Comparison of ENCODE assay signal across 7 cellular contexts in the genomic region with DNA sequence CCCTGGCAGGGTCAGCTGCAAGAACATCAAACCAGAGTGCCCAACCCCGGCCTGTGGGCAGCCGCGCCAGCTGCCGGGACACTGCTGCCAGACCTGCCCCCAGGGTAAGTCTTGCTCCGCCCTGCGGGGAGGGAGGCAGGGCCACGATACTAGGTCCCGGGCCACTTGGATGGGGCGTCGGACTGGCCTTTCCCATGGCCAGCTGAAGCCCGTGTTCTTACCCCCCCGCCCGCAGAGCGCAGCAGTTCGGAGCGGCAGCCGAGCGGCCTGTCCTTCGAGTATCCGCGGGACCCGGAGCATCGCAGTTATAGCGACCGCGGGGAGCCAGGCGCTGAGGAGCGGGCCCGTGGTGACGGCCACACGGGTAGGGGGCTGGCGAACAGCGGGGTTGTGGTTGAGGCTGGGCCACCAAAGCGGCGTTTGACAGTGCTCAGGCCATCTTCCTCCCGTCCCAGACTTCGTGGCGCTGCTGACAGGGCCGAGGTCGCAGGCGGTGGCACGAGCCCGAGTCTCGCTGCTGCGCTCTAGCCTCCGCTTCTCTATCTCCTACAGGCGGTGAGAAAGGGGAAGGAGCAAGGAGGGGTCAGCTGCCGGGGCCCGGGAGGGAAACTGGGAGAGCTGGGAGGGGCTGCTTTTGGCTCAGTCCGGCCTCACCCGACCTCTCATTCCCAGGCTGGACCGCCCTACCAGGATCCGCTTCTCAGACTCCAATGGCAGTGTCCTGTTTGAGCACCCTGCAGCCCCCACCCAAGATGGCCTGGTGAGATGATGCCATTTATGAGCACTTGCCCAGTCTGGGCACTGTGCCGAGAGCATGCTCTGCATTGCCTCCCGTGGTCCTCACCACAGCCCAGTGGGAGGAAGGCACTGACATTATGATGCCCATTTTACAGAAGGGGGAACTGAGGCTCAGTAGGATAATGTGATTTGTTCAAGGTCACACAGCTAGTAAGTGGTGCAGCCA. TPM values are rescaled to one million over a fixed set of nuclear protein-coding genes. Genes with fewer than 3 reads are reported as not detected.
DNase-seq lines count a peak whose midpoint lies in the region; ATAC-seq and TF ChIP-seq lines count a peak whose summit lies in the region.
"Had no signal": no experiment of that assay in that cellular context is flagged by ENCODE, and none has a peak within 500 bp of the region (broad histone marks: within the 10 kb centered on the region; RNA-seq: fewer than 3 reads in every experiment).

No MANE protein-coding gene starts in this region.

- intact Hi-C loops in adrenal gland (cut with DNase I): no loop called here

- peaks cover 10% of the 10 kb centered on the region for H3K4me1 ChIP-seq in CD8-positive, alpha-beta memory T cell (ENCODE audit: insufficient read depth, low read length)
- H3K4me1 ChIP-seq in adrenal gland (replicated peaks in 1 of 2) (peaks cover 8 to 27% of the 10 kb centered on the region in 2 donors), mucosa of rectum (ENCODE audit: control insufficient read depth in 2 of 2, insufficient read depth in 2 of 2, low read length in 2 of 2) (peaks cover 8 to 10% of the 10 kb centered on the region in 2 donors)

- H3K9me3 Mint-ChIP-seq in CD8-positive, alpha-beta memory T cell: no peaks in the 10 kb centered on the region

- H3K9me3 ChIP-seq in CD8-positive, alpha-beta memory T cell (ENCODE audit: low read length): no peaks in the 10 kb centered on the region
- no peaks in the 10 kb centered on the region for H3K9me3 ChIP-seq in adrenal gland (replicated peaks in 1 of 3)
- no peaks in the 10 kb centered on the region for H3K9me3 ChIP-seq in mucosa of rectum (ENCODE audit: control insufficient read depth in 2 of 2, low read length in 2 of 2)

- no peak for ATAC-seq in GM21381 (IDR thresholded peaks at IDR 0.05; ENCODE audit: unreplicated experiment)

- H3K27me3 Mint-ChIP-seq in CD8-positive, alpha-beta memory T cell: peaks cover 43 to 75% of the 10 kb centered on the region in 2 donors

- WGBS in adrenal gland, 4 donors: 29 to 52% (median 40%) methylated on average over 12 to 55 of the region's 55 CpGs

- peak overlapping the region; percentile 72 to 82 (median 76) for H3K4me3 Mint-ChIP-seq in CD8-positive, alpha-beta memory T cell

- TF ChIP-seq POLR2A in adrenal gland (IDR thresholded peaks at IDR 0.05): no peak

- H3K4me3 ChIP-seq in CD8-positive, alpha-beta memory T cell (ENCODE audit: low read length): no peak overlapping the region
- H3K4me3 ChIP-seq in adrenal gland (peak overlapping the region in 1 of 4 donors; percentile 87), mucosa of rectum (ENCODE audit: low read length in 2 of 2) (peak overlapping the region; percentile 45 to 58)

- H3K9ac ChIP-seq in mucosa of rectum (ENCODE audit: low read depth in 1 of 2, low read length in 2 of 2): no peak overlapping the region

- H3K27ac Mint-ChIP-seq in CD8-positive, alpha-beta memory T cell: no peak overlapping the region

- peaks cover 5 to 21% (median 9%) of the 10 kb centered on the region in 3 donors for H3K4me1 Mint-ChIP-seq in CD8-positive, alpha-beta memory T cell

- CTCF ChIA-PET in CD8-positive, alpha-beta memory T cell (lab: Charles Lee): interaction anchor here (1.2 to 1.5 kb wide), 2 partner anchors 10 to 18 kb away, joined by 5 read pairs; no protein-coding TSS in a partner anchor

- no peak for DNase-seq in CD8-positive, alpha-beta memory T cell
- DNase-seq in adrenal gland: peak in 5 of 7 donors; percentile 37 to 63 (median 59)
- no peak for DNase-seq in cortex of kidney (lab: John Stamatoyannopoulos, UW)
- DNase-seq in GOT3 (lab: John Stamatoyannopoulos, UW): no peak
- DNase-seq: DND-41 had no signal

- H3K27me3 ChIP-seq in CD8-positive, alpha-beta memory T cell (ENCODE audit: insufficient read depth, low read length, poor library complexity, severe bottlenecking): peaks cover 33% of the 10 kb centered on the region
- H3K27me3 ChIP-seq in adrenal gland (peaks cover 8% of the 10 kb centered on the region), mucosa of rectum (ENCODE audit: control insufficient read depth in 2 of 2, insufficient read depth in 2 of 2, low read length in 2 of 2) (peaks cover 33 to 43% of the 10 kb centered on the region in 2 donors)

- peaks cover 0 to 2% (median 0%) of the 10 kb centered on the region in 3 donors for H3K36me3 Mint-ChIP-seq in CD8-positive, alpha-beta memory T cell

- no peak overlapping the region for H3K27ac ChIP-seq in CD8-positive, alpha-beta memory T cell (ENCODE audit: low read depth, low read length)
- H3K27ac ChIP-seq in adrenal gland (peak overlapping the region in 1 of 5 donors; percentile 88), mucosa of rectum (ENCODE audit: low read depth in 2 of 2, low read length in 2 of 2) (no peak overlapping the region)

- POLR2A ChIA-PET in CD8-positive, alpha-beta memory T cell (lab: Charles Lee): no interaction called here

- no peaks in the 10 kb centered on the region for H3K36me3 ChIP-seq in CD8-positive, alpha-beta memory T cell (ENCODE audit: insufficient read depth, low read length)
- no peaks in the 10 kb centered on the region for H3K36me3 ChIP-seq in adrenal gland (replicated peaks in 1 of 2)
- no peaks in the 10 kb centered on the region for H3K36me3 ChIP-seq in mucosa of rectum (ENCODE audit: control insufficient read depth in 2 of 2, insufficient read depth in 2 of 2, low read length in 2 of 2)

- no peak for TF ChIP-seq CTCF in adrenal gland (IDR thresholded peaks at IDR 0.05)

RNA-seq across cellular contexts. Expression of gene CHRD, which starts 1.7 kb away (rescaled TPM):
- under 1 TPM in 1 of 2 experiments, not detected in 1; 0.04 TPM for total RNA-seq in CD8-positive, alpha-beta memory T cell
- not detected for polyA plus RNA-seq in CD8-positive, alpha-beta memory T cell
- total RNA-seq in adrenal gland: 100 to 1,000 TPM in 1 of 8 donors, 10 to 100 TPM in 6, 1 to 10 TPM in 1; 4.8 to 101 (median 23.7) TPM
- 10 to 100 TPM in 2 of 3 donors, 1 to 10 TPM in 1; 1.9 to 51.0 (median 41.2) TPM for polyA plus RNA-seq in adrenal gland

RNA-seq across cellular contexts. Expression of gene THPO, which starts 3.5 kb away (rescaled TPM):
- not detected for total RNA-seq in CD8-positive, alpha-beta memory T cell
- not detected for polyA plus RNA-seq in CD8-positive, alpha-beta memory T cell
- 1 to 10 TPM in 3 of 8 donors, under 1 TPM in 2, not detected in 3; 0.60 to 5.3 (median 2.5) TPM for total RNA-seq in adrenal gland
- polyA plus RNA-seq in adrenal gland: 1 to 10 TPM in 2 of 3 donors, under 1 TPM in 1; 0.82 to 4.4 (median 2.2) TPM

RNA-seq across cellular contexts. Expression of gene POLR2H, which starts 20.0 kb away (rescaled TPM):
- total RNA-seq in CD8-positive, alpha-beta memory T cell: 100 to 1,000 TPM; 147 TPM
- 52.1 TPM for polyA plus RNA-seq in CD8-positive, alpha-beta memory T cell
- total RNA-seq in adrenal gland: 100 to 1,000 TPM in 1 of 8 donors, 10 to 100 TPM in 7; 63.1 to 101 (median 71.1) TPM
- polyA plus RNA-seq in adrenal gland: 100 to 1,000 TPM in 2 of 3 donors, 10 to 100 TPM in 1; 87.7 to 199 (median 194) TPM

RNA-seq across cellular contexts. Expression of gene CLCN2, which starts 20.1 kb away (rescaled TPM):
- total RNA-seq in CD8-positive, alpha-beta memory T cell: 1 to 10 TPM; 6.3 to 7.3 TPM
- 0.54 TPM for polyA plus RNA-seq in CD8-positive, alpha-beta memory T cell
- total RNA-seq in adrenal gland: 10 to 100 TPM in 5 of 8 donors, 1 to 10 TPM in 3; 7.5 to 24.4 (median 14.9) TPM
- polyA plus RNA-seq in adrenal gland: 10 to 100 TPM; 11.4 to 27.8 (median 22.3) TPM

RNA-seq across cellular contexts. Expression of gene FAM131A, which starts 44.1 kb away (rescaled TPM):
- 1 to 10 TPM; 2.2 to 2.4 TPM for total RNA-seq in CD8-positive, alpha-beta memory T cell
- polyA plus RNA-seq in CD8-positive, alpha-beta memory T cell: 2.2 TPM
- 10 to 100 TPM; 16.4 to 42.4 (median 33.7) TPM for total RNA-seq in adrenal gland
- 10 to 100 TPM; 13.3 to 43.0 (median 39.4) TPM for polyA plus RNA-seq in adrenal gland

Comparison
In these comparisons a context has a peak if more than half of its experiments do, and no peak if none do; other contexts are left out.
1. DNase-seq: peak in adrenal gland (5 of 7); none in CD8-positive, alpha-beta memory T cell (0 of 5), cortex of kidney (single experiment) and GOT3 (single experiment).
2. RNA of gene CHRD, which starts 1.7 kb away (total RNA-seq): 4.8 to 101 TPM in adrenal gland; 0.04 TPM in CD8-positive, alpha-beta memory T cell; every median in the first group is over 4 times any median in the second.